Comparison of ENCODE assay signal across 9 cellular contexts in the genomic region with DNA sequence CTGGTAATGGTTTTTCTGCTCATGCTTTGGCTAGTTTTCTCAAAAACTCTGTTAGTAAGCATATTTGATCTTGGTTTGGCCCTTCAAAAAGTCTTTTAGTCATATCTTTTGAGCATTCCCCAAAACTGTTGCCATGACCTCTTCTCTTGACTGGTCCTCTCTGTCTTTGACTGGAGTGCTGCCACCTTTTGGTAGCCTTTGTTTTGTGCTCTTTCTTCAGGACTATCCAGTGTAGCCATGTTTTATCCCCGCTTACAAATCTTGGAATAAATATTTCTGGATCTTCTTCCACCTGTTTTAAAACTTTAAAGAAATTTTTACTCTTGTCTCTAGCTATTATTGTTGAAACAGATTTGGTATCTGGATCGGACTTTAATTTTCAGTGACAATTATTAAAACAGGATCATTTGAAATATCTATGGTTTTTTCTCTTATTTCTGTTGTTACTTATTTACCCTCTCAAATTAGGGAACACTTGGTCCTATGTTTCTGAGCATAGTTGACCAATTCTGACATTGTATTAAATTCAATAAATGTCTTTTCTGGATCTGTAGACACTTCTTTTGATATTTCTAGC. TPM values are rescaled to one million over a fixed set of nuclear protein-coding genes. Genes with fewer than 3 reads are reported as not detected.
DNase-seq lines count a peak whose midpoint lies in the region; ATAC-seq and TF ChIP-seq lines count a peak whose summit lies in the region.
"Had no signal": no experiment of that assay in that cellular context is flagged by ENCODE, and none has a peak within 500 bp of the region (broad histone marks: within the 10 kb centered on the region; RNA-seq: fewer than 3 reads in every experiment).

No MANE protein-coding gene starts in this region.

- DNase-seq in Calu3: peak; percentile 32
- DNase-seq in H7: peak; percentile 74
- DNase-seq in SJCRH30: peak; percentile 19 to 55
- DNase-seq in iPS-NIHi7 (ENCODE audit: extremely low spot score): peak; percentile 57
- DNase-seq in CD8-positive, alpha-beta memory T cell: no peak
- DNase-seq in suprapubic skin (ENCODE audit: low spot score in 2 of 2): no peak

- TF ChIP-seq EP300 in suprapubic skin (IDR thresholded peaks at IDR 0.05): no peak

- no peak overlapping the region for H3K27ac ChIP-seq in SJCRH30
- H3K27ac ChIP-seq in CD8-positive, alpha-beta memory T cell (ENCODE audit: low read depth, low read length): no peak overlapping the region
- no peak overlapping the region for H3K27ac ChIP-seq in suprapubic skin
- H3K27ac ChIP-seq: SJSA1 had no signal

- no peak overlapping the region for H3K27ac Mint-ChIP-seq in Calu3 (ENCODE audit: unreplicated experiment)
- no peak overlapping the region for H3K27ac Mint-ChIP-seq in CD8-positive, alpha-beta memory T cell

- CTCF ChIA-PET in Calu3 (lab: Charles Lee): no interaction called here
- CTCF ChIA-PET in CD8-positive, alpha-beta memory T cell (lab: Charles Lee): no interaction called here

- BruUV-seq in Calu3 (replicated peaks; lab: Mats Ljungman, UMichigan): no TSS peak

- H3K9me3 Mint-ChIP-seq in Calu3 (ENCODE audit: low read depth, unreplicated experiment): peaks cover 11% of the 10 kb centered on the region
- H3K9me3 Mint-ChIP-seq in CD8-positive, alpha-beta memory T cell: peaks cover 0 to 23% (median 8%) of the 10 kb centered on the region in 5 donors

- H3K36me3 ChIP-seq in H7 (replicated peaks; ENCODE audit: control insufficient read depth, insufficient read depth, low read length) (no peaks in the 10 kb centered on the region), SJCRH30 (no peaks in the 10 kb centered on the region), suprapubic skin (no peaks in the 10 kb centered on the region)
- H3K36me3 ChIP-seq in CD8-positive, alpha-beta memory T cell (ENCODE audit: insufficient read depth, low read length): no peaks in the 10 kb centered on the region
- H3K36me3 ChIP-seq: SJSA1 had no signal

- no peak overlapping the region for H3K4me3 Mint-ChIP-seq in Calu3 (ENCODE audit: low read depth, unreplicated experiment)
- H3K4me3 Mint-ChIP-seq in CD8-positive, alpha-beta memory T cell: no peak overlapping the region

- no peaks in the 10 kb centered on the region for H3K4me1 Mint-ChIP-seq in Calu3 (ENCODE audit: low read depth, unreplicated experiment)
- H3K4me1 Mint-ChIP-seq in CD8-positive, alpha-beta memory T cell: no peaks in the 10 kb centered on the region

- TF ChIP-seq POLR2A in suprapubic skin (IDR thresholded peaks at IDR 0.05): no peak

- peaks cover 10% of the 10 kb centered on the region for H3K27me3 Mint-ChIP-seq in Calu3 (ENCODE audit: unreplicated experiment)
- H3K27me3 Mint-ChIP-seq in CD8-positive, alpha-beta memory T cell: peaks cover 18 to 20% of the 10 kb centered on the region in 2 donors

- H3K4me1 ChIP-seq in SJCRH30: no peaks in the 10 kb centered on the region
- H3K4me1 ChIP-seq in CD8-positive, alpha-beta memory T cell (ENCODE audit: insufficient read depth, low read length): no peaks in the 10 kb centered on the region
- no peaks in the 10 kb centered on the region for H3K4me1 ChIP-seq in suprapubic skin
- H3K4me1 ChIP-seq: SJSA1 had no signal

- TF ChIP-seq CTCF in Calu3 (IDR thresholded peaks at IDR 0.05; ENCODE audit: unreplicated experiment): peak; percentile 17
- TF ChIP-seq CTCF in suprapubic skin (IDR thresholded peaks at IDR 0.05): no peak

- H3K36me3 Mint-ChIP-seq in Calu3 (ENCODE audit: insufficient read depth, unreplicated experiment): no peaks in the 10 kb centered on the region
- peaks cover 0 to 9% (median 0%) of the 10 kb centered on the region in 3 donors for H3K36me3 Mint-ChIP-seq in CD8-positive, alpha-beta memory T cell

- H3K9me3 ChIP-seq in SJCRH30 (replicated peaks) (no peaks in the 10 kb centered on the region), suprapubic skin (no peaks in the 10 kb centered on the region)
- H3K9me3 ChIP-seq in CD8-positive, alpha-beta memory T cell (ENCODE audit: low read length): no peaks in the 10 kb centered on the region
- H3K9me3 ChIP-seq: SJSA1 had no signal

- H3K4me3 ChIP-seq in H7 (ENCODE audit: insufficient read depth, low read depth, low read length): no peak overlapping the region
- no peak overlapping the region for H3K4me3 ChIP-seq in SJCRH30
- H3K4me3 ChIP-seq in CD8-positive, alpha-beta memory T cell (ENCODE audit: low read length): no peak overlapping the region
- H3K4me3 ChIP-seq in suprapubic skin: no peak overlapping the region
- H3K4me3 ChIP-seq: SJSA1 had no signal

- intact Hi-C loops in Calu3 (cut with micrococcal nuclease; ENCODE audit: unreplicated experiment): no loop called here

- H3K27me3 ChIP-seq in H7 (ENCODE audit: control insufficient read depth, insufficient read depth, low read length): no peaks in the 10 kb centered on the region
- no peaks in the 10 kb centered on the region for H3K27me3 ChIP-seq in SJCRH30
- no peaks in the 10 kb centered on the region for H3K27me3 ChIP-seq in CD8-positive, alpha-beta memory T cell (ENCODE audit: insufficient read depth, low read length, poor library complexity, severe bottlenecking)
- H3K27me3 ChIP-seq in suprapubic skin: no peaks in the 10 kb centered on the region
- H3K27me3 ChIP-seq: SJSA1 had no signal

- WGBS in suprapubic skin: 88% methylated on average over 2 of the region's 2 CpGs

- ATAC-seq in HG03095 (IDR thresholded peaks at IDR 0.05; ENCODE audit: unreplicated experiment) (no peak), HG02759 (IDR thresholded peaks at IDR 0.05; ENCODE audit: unreplicated experiment) (no peak)

- POLR2A ChIA-PET in CD8-positive, alpha-beta memory T cell (lab: Charles Lee): no interaction called here

RNA-seq across cellular contexts. Expression of gene ELOA2, which starts 1.0 kb away (rescaled TPM):
- total RNA-seq in Calu3 (2022) (not detected in 2 replicates), suprapubic skin (not detected)
- total RNA-seq in H7 (2014; rRNA removed; shearing (Covaris generic)): not detected in 2 replicates
- 0.06 TPM in 1 of 2 replicates, not detected in the other for total RNA-seq in SJCRH30 (2014; rRNA removed; shearing (Covaris generic))
- not detected for total RNA-seq in CD8-positive, alpha-beta memory T cell
- polyA plus RNA-seq in CD8-positive, alpha-beta memory T cell: not detected
- total RNA-seq: SJSA1 had no signal

Comparison
In these comparisons a context has a peak if more than half of its experiments do, and no peak if none do; other contexts are left out.
1. DNase-seq: peak in Calu3 (single experiment), H7 (single experiment), SJCRH30 (2 of 2) and iPS-NIHi7 (single experiment); none in CD8-positive, alpha-beta memory T cell (0 of 5) and suprapubic skin (0 of 2).